8 cellular contexts compared by ENCODE assay signal in the genomic region with DNA sequence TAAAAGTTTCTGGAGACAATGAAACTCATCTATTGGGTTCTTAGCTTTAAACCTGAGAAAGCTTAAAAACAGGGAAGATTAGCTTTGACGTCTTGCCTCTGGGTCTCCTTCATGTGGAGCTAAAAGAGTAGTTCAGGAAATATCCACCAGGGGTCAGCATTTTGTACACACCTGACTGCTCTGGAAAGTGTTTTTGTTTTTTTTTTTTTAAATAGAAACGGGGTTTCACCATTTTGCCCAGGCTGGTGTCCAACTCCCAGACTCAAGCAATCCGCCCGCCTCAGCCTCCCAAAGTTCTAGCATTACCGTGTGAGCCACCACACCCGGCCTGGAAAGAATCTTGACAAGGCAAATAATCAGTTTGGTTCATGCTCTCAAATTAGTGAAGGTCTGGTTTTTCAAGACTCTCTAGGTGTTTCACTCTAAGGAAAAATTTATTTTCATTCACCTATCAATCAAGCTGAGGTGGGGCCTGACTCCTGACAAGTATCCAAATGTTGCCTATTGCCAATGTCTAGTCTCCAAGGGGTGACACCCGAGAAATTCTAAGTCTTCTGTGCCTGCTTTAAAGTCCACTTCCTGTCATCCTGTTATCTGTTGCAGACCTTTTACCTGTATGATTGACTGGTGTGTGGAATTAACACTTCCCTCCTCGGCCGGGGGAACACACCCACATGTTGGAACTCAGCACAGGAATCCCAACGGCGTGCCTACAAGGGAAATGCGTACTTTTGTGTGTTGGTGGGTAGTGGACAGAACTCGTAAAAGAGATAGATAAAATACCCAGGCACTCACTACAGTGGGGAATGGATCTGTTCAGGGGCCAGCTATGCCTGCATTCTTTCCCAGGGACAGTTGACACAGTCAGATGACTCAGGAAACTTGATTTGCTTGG. TPM values are rescaled to one million over a fixed set of nuclear protein-coding genes. Genes with fewer than 3 reads are reported as not detected.
A peak's percentile ranks its signal among the peaks of the same experiment; 100 is the strongest.
DNase-seq lines count a peak whose midpoint lies in the region; ATAC-seq and TF ChIP-seq lines count a peak whose summit lies in the region.

No MANE protein-coding gene starts in this region.

- peak; percentile 74 for TF ChIP-seq CTCF in astrocyte of the spinal cord (IDR thresholded peaks at IDR 0.05; ENCODE audit: low read depth, low read length)
- TF ChIP-seq CTCF in smooth muscle cell (IDR thresholded peaks at IDR 0.05; ENCODE audit: borderline replicate concordance, insufficient read depth, poor library complexity, severe bottlenecking) = peak; percentile 66

- H3K27ac ChIP-seq in smooth muscle cell (ENCODE audit: low read depth) = peak overlapping the region; percentile 41

- peak overlapping the region; percentile 71 for H2AFZ ChIP-seq in smooth muscle cell (ENCODE audit: low read depth)

- H3K36me3 ChIP-seq in smooth muscle cell (ENCODE audit: low read depth) = no peaks in the 10 kb centered on the region

- peak; percentile 71 for ATAC-seq in GM19395 (IDR thresholded peaks at IDR 0.05; ENCODE audit: unreplicated experiment)
- ATAC-seq in HG02840 (IDR thresholded peaks at IDR 0.05; ENCODE audit: low FRiP score, unreplicated experiment) = no peak

- H3K4me3 ChIP-seq in astrocyte of the spinal cord (ENCODE audit: low read depth, low read length) (no peak overlapping the region), smooth muscle cell (no peak overlapping the region)

- no peaks in the 10 kb centered on the region for H3K27me3 ChIP-seq in smooth muscle cell (ENCODE audit: low read depth)

- no peaks in the 10 kb centered on the region for H3K79me2 ChIP-seq in smooth muscle cell (ENCODE audit: low read depth)

- peak overlapping the region; percentile 57 for H3K4me2 ChIP-seq in smooth muscle cell

- WGBS in smooth muscle cell (ENCODE audit: low lambda C conversion rate) = 13% methylated on average over 13 of the region's 13 CpGs

- in situ Hi-C loops in SK-MEL-5 (cut with HindIII; ENCODE audit: low pct_unique_long_range_greater_than_20kb, low sequenced_read_pairs) = no loop called here
- in situ Hi-C loops in astrocyte of the spinal cord (cut with HindIII; ENCODE audit: low sequenced_read_pairs) = no loop called here

- H3K9me3 ChIP-seq in smooth muscle cell (replicated peaks; ENCODE audit: low read depth) = no peaks in the 10 kb centered on the region

- no peaks in the 10 kb centered on the region for H3F3A ChIP-seq in smooth muscle cell (ENCODE audit: low read depth)

- no peak overlapping the region for H3K9ac ChIP-seq in smooth muscle cell (ENCODE audit: low read depth)

- H4K20me1 ChIP-seq in smooth muscle cell (ENCODE audit: low read depth) = no peaks in the 10 kb centered on the region

- peak; percentile 63 for DNase-seq in COR-L47 (lab: John Stamatoyannopoulos, UW)
- peak; percentile 75 for DNase-seq in LoVo (ENCODE audit: low spot score)
- DNase-seq in SK-MEL-5 (ENCODE audit: low read depth, low spot score) = peak; percentile 72
- DNase-seq in astrocyte of the spinal cord (ENCODE audit: low read depth, low spot score) = peak; percentile 73
- peak; percentile 71 for DNase-seq in iPS DF 4.7 (ENCODE audit: extremely low read depth, low spot score)
- no peak for DNase-seq in smooth muscle cell (lab: John Stamatoyannopoulos, UW; ENCODE audit: unreplicated experiment)

- no peaks in the 10 kb centered on the region for H3K4me1 ChIP-seq in smooth muscle cell (ENCODE audit: low read depth)

RNA-seq across cellular contexts. Expression of a gene that starts 11.3 kb away (rescaled TPM):
- not detected in 2 replicates for total RNA-seq in SK-MEL-5 (2014; rRNA removed; shearing (Covaris generic))
- 0.08 TPM in 1 of 2 replicates, not detected in the other for polyA plus RNA-seq in SK-MEL-5 (2015; cell fraction: cytosol; rRNA removed)
- polyA plus RNA-seq in SK-MEL-5 (2015; cell fraction: nucleus; rRNA removed) = not detected in 2 replicates
- total RNA-seq in smooth muscle cell = 1.1 and 2.2 TPM in 2 replicates
- polyA plus RNA-seq in smooth muscle cell = 2.0 and 3.3 TPM in 2 replicates

RNA-seq across cellular contexts. Expression of a gene that starts 35.1 kb away (rescaled TPM):
- total RNA-seq in SK-MEL-5 (2014; rRNA removed; shearing (Covaris generic)) = 0.43 and 0.63 TPM in 2 replicates
- polyA plus RNA-seq in SK-MEL-5 (2015; cell fraction: cytosol; rRNA removed) = 0.33 and 0.54 TPM in 2 replicates
- 0.53 and 1.0 TPM in 2 replicates for polyA plus RNA-seq in SK-MEL-5 (2015; cell fraction: nucleus; rRNA removed)
- 7.3 and 9.3 TPM in 2 replicates for total RNA-seq in smooth muscle cell
- 7.8 and 9.5 TPM in 2 replicates for polyA plus RNA-seq in smooth muscle cell
